ENCODE assay signal across 8 cellular contexts in the genomic region with DNA sequence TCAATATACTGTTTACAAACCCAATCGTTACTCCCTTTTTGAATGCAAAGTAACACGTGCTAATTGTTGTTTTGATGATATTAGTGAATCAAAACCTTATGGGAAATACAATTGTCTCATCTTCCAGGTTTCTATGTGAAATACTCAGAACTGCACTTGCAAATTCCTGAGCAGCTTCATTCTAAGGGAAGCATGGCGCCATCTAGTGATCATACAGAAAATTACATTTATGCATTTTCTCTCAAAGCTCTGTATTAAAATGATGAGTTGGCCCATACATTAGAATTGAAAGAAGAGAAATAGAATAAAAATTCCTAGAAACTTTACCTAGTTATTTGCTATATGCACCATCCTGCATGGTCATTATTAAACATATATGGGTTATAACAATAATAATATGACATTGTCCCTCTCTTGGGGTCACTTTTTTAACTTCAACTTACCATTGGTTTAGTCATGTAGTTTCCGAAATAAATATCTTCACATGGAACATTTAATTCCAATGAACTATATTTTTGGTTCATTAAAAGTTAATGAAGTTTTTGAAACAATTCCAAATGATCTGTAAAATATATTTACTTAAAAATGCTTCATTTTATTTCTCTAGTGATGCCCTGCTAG.
DNase-seq lines count a peak whose midpoint lies in the region; ATAC-seq, FAIRE-seq and TF ChIP-seq lines count a peak whose summit lies in the region.

No MANE protein-coding gene starts in this region.

- H3K9me3 ChIP-seq in HepG2 (ENCODE audit: low read length): no peaks in the 10 kb centered on the region

- intact Hi-C loops in MCF 10A (cut with micrococcal nuclease) (loop anchor here (1.0 to 5.0 kb wide), 4 partner anchors 49 to 486 kb away; no protein-coding TSS in a partner anchor), HepG2 (cut with micrococcal nuclease; ENCODE audit: unreplicated experiment) (loop anchor here (1.0 to 5.0 kb wide), 2 partner anchors 129 to 167 kb away; no protein-coding TSS in a partner anchor)

- H3K27ac Mint-ChIP-seq in MCF 10A (ENCODE audit: low read depth, unreplicated experiment): no peak overlapping the region

- TF ChIP-seq CTCF in MCF 10A (IDR thresholded peaks at IDR 0.05; ENCODE audit: unreplicated experiment) (peak; percentile 65), HepG2 (CRISPR knock-in tag; IDR thresholded peaks at IDR 0.05) (peak; percentile 59)

- no peaks in the 10 kb centered on the region for H3K9me3 Mint-ChIP-seq in MCF 10A (ENCODE audit: unreplicated experiment)

- H3K27ac ChIP-seq in HepG2 (ENCODE audit: extremely low read length, insufficient read depth, low read length): no peak overlapping the region

- no peaks in the 10 kb centered on the region for H3K36me3 ChIP-seq in HepG2 (replicated peaks in 1 of 2; ENCODE audit: control insufficient read depth in 1 of 2, insufficient read depth in 2 of 2, low read length in 2 of 2)

- no peak for ATAC-seq in HepG2
- ATAC-seq in HG02884 (IDR thresholded peaks at IDR 0.05; ENCODE audit: unreplicated experiment): no peak
- no peak for ATAC-seq in GM19035 (IDR thresholded peaks at IDR 0.05; ENCODE audit: unreplicated experiment)

- DNase-seq in D341Med (ENCODE audit: low spot score): peak; percentile 24
- no peak for DNase-seq in H54 (ENCODE audit: insufficient read length, low spot score)
- peak; percentile 3 for DNase-seq in NCI-H2196 treated with DMSO at 0.1 percent for 48 hours (lab: John Stamatoyannopoulos, UW; ENCODE audit: unreplicated experiment)
- peak; percentile 59 for DNase-seq in MCF 10A (ENCODE audit: unreplicated experiment)
- peak; percentile 16 for DNase-seq in HepG2 (ENCODE audit: low spot score)
- no peak for DNase-seq in NCI-H128 (lab: John Stamatoyannopoulos, UW; ENCODE audit: unreplicated experiment)

- no peak overlapping the region for H3K4me3 Mint-ChIP-seq in MCF 10A (ENCODE audit: unreplicated experiment)

- 10% methylated on average over 4 of the region's 4 CpGs for WGBS in HepG2 (ENCODE audit: low lambda C conversion rate)

- H4K20me1 ChIP-seq in HepG2 (ENCODE audit: insufficient read depth, low read length): no peaks in the 10 kb centered on the region

- H3K79me2 ChIP-seq in HepG2 (ENCODE audit: insufficient read depth, low read length): no peaks in the 10 kb centered on the region

- no peaks in the 10 kb centered on the region; a peak in 1 of 5 replicates for H3K27me3 ChIP-seq in HepG2 (ENCODE audit: control insufficient read depth in 1 of 2, insufficient read depth in 2 of 2, low read length in 2 of 2)

- no peak for TF ChIP-seq RAD21 in HepG2 (CRISPR knock-in tag; IDR thresholded peaks at IDR 0.05)

- TF ChIP-seq POLR2A in H54 (IDR thresholded peaks at IDR 0.05; ENCODE audit: low read depth, low read length) (no peak), HepG2 (IDR thresholded peaks at IDR 0.05; ENCODE audit: insufficient read depth in 1 of 2, low read depth in 2 of 2, low read length in 2 of 2) (no peak)

- no peak overlapping the region for H3K9ac ChIP-seq in HepG2 (ENCODE audit: insufficient read depth, low read depth, low read length)

- BruUV-seq in MCF 10A (replicated peaks; lab: Mats Ljungman, UMichigan) (no TSS peak), HepG2 (replicated peaks; lab: Mats Ljungman, UMichigan) (no TSS peak)

- no peaks in the 10 kb centered on the region for H3K27me3 Mint-ChIP-seq in MCF 10A (ENCODE audit: insufficient read depth, unreplicated experiment)

- H3K36me3 Mint-ChIP-seq in MCF 10A (ENCODE audit: insufficient read depth, unreplicated experiment): peaks cover 9% of the 10 kb centered on the region

- H3K4me3 ChIP-seq in HepG2 (replicated peaks in 1 of 3; ENCODE audit: insufficient read depth in 1 of 3, low read depth in 2 of 3, low read length in 3 of 3): no peak overlapping the region

- no peaks in the 10 kb centered on the region for H3K4me1 ChIP-seq in HepG2 (ENCODE audit: insufficient read depth, low read length)

- POLR2A ChIA-PET in MCF 10A (lab: Yijun Ruan, JAX) (interaction anchor here (0.8 to 2.4 kb wide), 4 partner anchors 113 to 189 kb away, joined by 3 to 10 read pairs (median 4); no protein-coding TSS in a partner anchor), HepG2 (lab: Yijun Ruan, JAX) (no interaction called here)

- no peak for TF ChIP-seq EP300 in HepG2 (IDR thresholded peaks at IDR 0.05; ENCODE audit: low read depth in 2 of 2, low read length in 2 of 2)
- no peak for TF ChIP-seq EP300 in HepG2 (CRISPR knock-in tag; IDR thresholded peaks at IDR 0.05; ENCODE audit: borderline replicate concordance)

- H3K4me1 Mint-ChIP-seq in MCF 10A (ENCODE audit: insufficient read depth, unreplicated experiment): peaks cover 6% of the 10 kb centered on the region

- H3K4me2 ChIP-seq in HepG2 (ENCODE audit: low read depth, low read length): no peak overlapping the region

- FAIRE-seq in H54 (lab: Jason Lieb, UNC): peak; percentile 81
- no peak for FAIRE-seq in HepG2 (lab: Jason Lieb, UNC)

- H2AFZ ChIP-seq in HepG2 (ENCODE audit: low read length): no peak overlapping the region

- in situ Hi-C loops in HepG2 (cut with HindIII; ENCODE audit: extremely low pct_ligation_motif_present, low pct_unique_long_range_greater_than_20kb): loop anchor here (25.0 kb wide), 2 partner anchors 161 to 286 kb away; no protein-coding TSS in a partner anchor

- CTCF ChIA-PET in MCF 10A (lab: Yijun Ruan, JAX) (interaction anchor here (0.7 to 7.3 kb wide), 30 partner anchors 10 to 485 kb away, joined by 3 to 72 read pairs (median 4); no protein-coding TSS in a partner anchor), HepG2 (lab: Yijun Ruan, JAX; ENCODE audit: low intra/inter-chr PET ratio, low total read pairs) (interaction anchor here (1.3 kb wide), 1 partner anchor 167 kb away, joined by 12 read pairs; no protein-coding TSS in a partner anchor)

TF ChIP-seq in HepG2, 621 proteins besides CTCF, POLR2A, EP300 and RAD21:
- TF ChIP-seq SIN3B (IDR thresholded peaks at IDR 0.05; ENCODE audit: low read length) (no peak), SMC3 (IDR thresholded peaks at IDR 0.05; ENCODE audit: low read length) (peak; percentile 56; the same call in 1 of the 2 replicates), STAG1 (CRISPR knock-in tag; IDR thresholded peaks at IDR 0.05) (peak; percentile 56)

Comparison
In these comparisons a context has a peak if more than half of its experiments do, and no peak if none do; other contexts are left out.
1. DNase-seq: peak in D341Med (single experiment), NCI-H2196 treated with DMSO at 0.1 percent for 48 hours (single experiment), MCF 10A (single experiment) and HepG2 (single experiment); none in H54 (single experiment) and NCI-H128 (single experiment).